In the genomic region with DNA sequence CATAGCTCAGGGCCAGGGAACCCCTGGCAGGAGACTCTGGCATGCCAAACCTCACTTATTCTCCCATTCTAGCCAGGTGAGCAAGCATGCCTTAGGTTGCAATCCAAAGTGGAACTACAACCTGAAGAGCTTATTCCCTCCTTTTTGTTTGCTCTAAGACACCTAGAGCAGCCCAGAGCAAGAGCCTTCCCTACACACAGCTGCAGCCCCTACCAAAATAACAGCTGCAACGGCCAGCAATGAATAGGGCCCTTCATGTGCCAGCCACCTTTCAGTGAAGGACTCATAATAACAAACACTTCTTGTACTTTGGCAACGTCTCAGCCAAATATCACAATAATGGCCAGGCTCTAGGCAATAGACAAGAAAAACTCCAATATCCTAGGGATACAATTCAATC, we compare ENCODE assay signal across 25 cellular contexts.
DNase-seq lines count a peak whose midpoint lies in the region; ATAC-seq and TF ChIP-seq lines count a peak whose summit lies in the region.
"Had no signal": no experiment of that assay in that cellular context is flagged by ENCODE, and none has a peak within 500 bp of the region (broad histone marks: within the 10 kb centered on the region; RNA-seq: fewer than 3 reads in every experiment).

No MANE protein-coding gene starts in this region.

- H3K9me3 ChIP-seq in left lung (no peaks in the 10 kb centered on the region), thyroid gland (no peaks in the 10 kb centered on the region)
- H3K9me3 ChIP-seq: BLaER1 had no signal

- no peaks in the 10 kb centered on the region for H3K36me3 ChIP-seq in left lung
- H3K36me3 ChIP-seq in thyroid gland, result no peaks in the 10 kb centered on the region
- H3K36me3 ChIP-seq: BLaER1 had no signal

- peak; percentile 70 for ATAC-seq in left lung
- ATAC-seq in HG03520 (IDR thresholded peaks at IDR 0.05; ENCODE audit: unreplicated experiment), result no peak
- ATAC-seq: K562 had no signal

- no peak overlapping the region for H3K4me3 Mint-ChIP-seq in endothelial cell (ENCODE audit: unreplicated experiment)
- H3K4me3 Mint-ChIP-seq: CD4-positive, CD25-positive, alpha-beta regulatory T cell had no signal

- intact Hi-C loops in left lung (cut with DNase I), result no loop called here
- intact Hi-C loops in thyroid gland (cut with DNase I), result no loop called here

- DNase-seq in NCI-H524 (lab: John Stamatoyannopoulos, UW), result peak; percentile 48 to 55
- DNase-seq in NCI-H524 treated with DMSO at 0.1 percent for 48 hours (lab: John Stamatoyannopoulos, UW), result no peak
- DNase-seq in NCI-H446 treated with DMSO at 0.1 percent for 48 hours (lab: John Stamatoyannopoulos, UW), result peak; percentile 28
- DNase-seq in left lung, result no peak
- DNase-seq in thyroid gland, result peak; percentile 54 to 61
- DNase-seq in activated naive CD4-positive, alpha-beta T cell (lab: John Stamatoyannopoulos, UW), result no peak
- no peak for DNase-seq in endothelial cell (ENCODE audit: low spot score)
- DNase-seq: CD4-positive, CD25-positive, alpha-beta regulatory T cell; DMS53; EL; GF-D8; Kasumi-1; MV-4-11; NCI-H1105 treated with DMSO at 0.1 percent for 48 hours; NCI-H146; NCI-H1930; NCI-H2171; NCI-H226; NCI-H510A treated with DMSO at 0.1 percent for 48 hours; Right ventricle myocardium superior; RPMI8226 had no signal

- H3K27me3 ChIP-seq in left lung (no peaks in the 10 kb centered on the region), thyroid gland (no peaks in the 10 kb centered on the region)
- H3K27me3 ChIP-seq: BLaER1 had no signal

- no peaks in the 10 kb centered on the region for H3K4me1 Mint-ChIP-seq in endothelial cell (ENCODE audit: unreplicated experiment)

- no peaks in the 10 kb centered on the region for H3K36me3 Mint-ChIP-seq in endothelial cell (ENCODE audit: low read depth, unreplicated experiment)
- H3K36me3 Mint-ChIP-seq: CD4-positive, CD25-positive, alpha-beta regulatory T cell had no signal

- TF ChIP-seq CTCF in left lung (IDR thresholded peaks at IDR 0.05), result no peak
- no peak for TF ChIP-seq CTCF in thyroid gland (IDR thresholded peaks at IDR 0.05)
- TF ChIP-seq CTCF in endothelial cell (IDR thresholded peaks at IDR 0.05; ENCODE audit: unreplicated experiment), result no peak

- no peak overlapping the region for H3K27ac ChIP-seq in left lung
- H3K27ac ChIP-seq in thyroid gland, result no peak overlapping the region
- H3K27ac ChIP-seq: BLaER1, SK-N-MC had no signal

- H3K9me3 Mint-ChIP-seq in endothelial cell (ENCODE audit: unreplicated experiment), result no peaks in the 10 kb centered on the region
- H3K9me3 Mint-ChIP-seq: CD4-positive, CD25-positive, alpha-beta regulatory T cell had no signal

- H3K27ac Mint-ChIP-seq in endothelial cell (ENCODE audit: unreplicated experiment), result no peak overlapping the region

- H3K4me1 ChIP-seq in left lung (no peaks in the 10 kb centered on the region), thyroid gland (peaks cover 6 to 21% of the 10 kb centered on the region in 2 donors)

- TF ChIP-seq POLR2A in thyroid gland (IDR thresholded peaks at IDR 0.05), result no peak

- peaks cover 1% of the 10 kb centered on the region for H3K27me3 Mint-ChIP-seq in endothelial cell (ENCODE audit: unreplicated experiment)

- H3K4me3 ChIP-seq in left lung (no peak overlapping the region), thyroid gland (replicated peaks in 1 of 3) (no peak overlapping the region)
- H3K4me3 ChIP-seq: BLaER1, K562, SK-N-MC had no signal

- 13 to 24% methylated on average over 2 of the region's 2 CpGs for WGBS in thyroid gland, 2 donors

Comparison
In these comparisons a context has a peak if more than half of its experiments do, and no peak if none do; other contexts are left out.
1. DNase-seq: peak in NCI-H524 (2 of 2), NCI-H446 treated with DMSO at 0.1 percent for 48 hours (single experiment) and thyroid gland (2 of 2); none in NCI-H524 treated with DMSO at 0.1 percent for 48 hours (single experiment), left lung (0 of 2), activated naive CD4-positive, alpha-beta T cell (0 of 4) and endothelial cell (single experiment).